5 cellular contexts compared by ENCODE assay signal in the genomic region with DNA sequence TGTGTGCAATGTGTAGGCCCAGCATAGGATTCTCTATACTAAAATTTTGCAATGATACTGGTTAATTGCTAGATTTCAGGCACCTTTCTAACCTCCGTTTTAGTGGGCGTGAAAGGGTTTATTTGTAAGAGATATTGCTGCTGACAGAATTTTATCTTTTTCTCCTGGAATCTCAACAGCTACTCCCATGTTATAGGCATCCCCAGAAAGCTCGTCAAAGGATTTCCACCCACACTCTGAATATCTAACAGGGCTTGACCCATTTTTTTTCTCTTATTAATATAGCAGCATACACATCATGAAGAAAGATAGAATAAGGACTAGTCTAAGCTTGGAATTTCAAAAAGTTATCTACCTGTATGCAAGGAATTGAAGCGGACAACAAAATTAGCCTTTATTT.
"Had no signal": no experiment of that assay in that cellular context is flagged by ENCODE, and none has a peak within 500 bp of the region (broad histone marks: within the 10 kb centered on the region; RNA-seq: fewer than 3 reads in every experiment).

No MANE protein-coding gene starts in this region.

- H3K4me3 Mint-ChIP-seq: IgD-negative memory B cell had no signal

- DNase-seq: IMR-90, KBM-7 had no signal

- H3K27me3 Mint-ChIP-seq: IgD-negative memory B cell had no signal

- H3K27ac Mint-ChIP-seq: IgD-negative memory B cell had no signal

- ATAC-seq: HepG2, K562 had no signal

- H3K9me3 Mint-ChIP-seq: IgD-negative memory B cell had no signal
